ENCODE assay signal across 1 cellular context in genomic region chr6:41655706-41656668, GRCh38.
TF ChIP-seq lines count a peak whose summit lies in the region.

No MANE protein-coding gene starts in this region.

TF ChIP-seq in H1, 55 proteins besides CTCF, POLR2A, EP300 and RAD21 (continued from another document):
- TF ChIP-seq CHD7 (IDR thresholded peaks at IDR 0.05; ENCODE audit: insufficient replicate concordance, low read length) (no peak), SAP30 (IDR thresholded peaks at IDR 0.05; ENCODE audit: insufficient read depth, insufficient replicate concordance, low read length) (no peak), E2F6 (IDR thresholded peaks at IDR 0.05) (no peak), POU5F1 (IDR thresholded peaks at IDR 0.05; ENCODE audit: low read depth, low read length) (no peak), TAF1 (IDR thresholded peaks at IDR 0.05; ENCODE audit: low read depth, low read length) (no peak), CREB1 (IDR thresholded peaks at IDR 0.05) (no peak), BCL11A (IDR thresholded peaks at IDR 0.05; ENCODE audit: low read depth in 2 of 2, low read length in 2 of 2) (no peak), RBBP5 (IDR thresholded peaks at IDR 0.05; ENCODE audit: borderline replicate concordance, low read depth, low read length) (no peak), SP1 (IDR thresholded peaks at IDR 0.05; ENCODE audit: low read depth, low read length) (no peak), CBX5 (IDR thresholded peaks at IDR 0.05; ENCODE audit: low read depth, low read length) (no peak), ZNF274 (IDR thresholded peaks at IDR 0.05; ENCODE audit: borderline replicate concordance, extremely low read depth, low read length) (no peak)
